28 cellular contexts compared by ENCODE assay signal in genomic region chr5:58341485-58341884, GRCh38.
"Had no signal": no experiment of that assay in that cellular context is flagged by ENCODE, and none has a peak within 500 bp of the region (broad histone marks: within the 10 kb centered on the region; RNA-seq: fewer than 3 reads in every experiment).

No MANE protein-coding gene starts in this region.

- H3K9me3 ChIP-seq: lower lobe of right lung, neutrophil, sigmoid colon, testis, thyroid gland, transverse colon, upper lobe of left lung, vagina had no signal

- H3K4me2 ChIP-seq: neural progenitor cell had no signal

- H3K27me3 Mint-ChIP-seq: progenitor cell of endocrine pancreas; stimulated activated naive B cell treated with anti-CD40 and anti-IgM and Interleukin-4, amounts not matched to agents 10 μg/mL and 1 μg/mL and 100 μg/mL, for 72 hours had no signal

- H3K9ac ChIP-seq: neural progenitor cell had no signal

- H3K4me3 ChIP-seq: left lung, lower lobe of right lung, neural progenitor cell, sigmoid colon, stomach, testis, thyroid gland, transverse colon, upper lobe of left lung, vagina had no signal

- H3K27ac ChIP-seq: left lung, lower lobe of right lung, neural progenitor cell, neutrophil, sigmoid colon, stomach, testis, thyroid gland, transverse colon, upper lobe of left lung, vagina had no signal

- H3K4me1 Mint-ChIP-seq: naive B cell; natural killer cell; nephron progenitor cell; neural progenitor cell; stimulated activated naive B cell treated with anti-CD40 and anti-IgM and Interleukin-4, amounts not matched to agents 10 μg/mL and 1 μg/mL and 100 μg/mL, for 72 hours had no signal

- H3K36me3 Mint-ChIP-seq: naive B cell; natural killer cell; neural progenitor cell; stimulated activated naive B cell treated with anti-CD40 and anti-IgM and Interleukin-4, amounts not matched to agents 10 μg/mL and 1 μg/mL and 100 μg/mL, for 72 hours had no signal

- H3K4me3 Mint-ChIP-seq: naive B cell; natural killer cell; nephron progenitor cell; neural progenitor cell; stimulated activated naive B cell treated with anti-CD40 and anti-IgM and Interleukin-4, amounts not matched to agents 10 μg/mL and 1 μg/mL and 100 μg/mL, for 72 hours had no signal

- H3K9me3 Mint-ChIP-seq: natural killer cell; nephron progenitor cell; neural progenitor cell; stimulated activated naive B cell treated with anti-CD40 and anti-IgM and Interleukin-4, amounts not matched to agents 10 μg/mL and 1 μg/mL and 100 μg/mL, for 72 hours had no signal

- H2AFZ ChIP-seq: neural progenitor cell had no signal

- ATAC-seq: left colon; left lung; lower lobe of right lung; natural killer cell; right cardiac atrium; stimulated activated naive B cell treated with anti-CD40 and anti-IgM and Interleukin-4, amounts not matched to agents 10 μg/mL and 1 μg/mL and 100 μg/mL, for 72 hours; stimulated activated naive CD8-positive, alpha-beta T cell treated with anti-CD3 and anti-CD28 coated beads, Interleukin-15, Interleukin-2, amounts not matched to agents 100 U/mL and 50 U/mL, for 24 hours had no signal

- DNase-seq: hippocampal formation; kidney; left colon; left lung; lower lobe of right lung; mammary epithelial cell; mesenchymal stem cell; naive B cell; natural killer cell; nephron progenitor cell; occipital lobe; right cardiac atrium; sigmoid colon; stimulated activated CD4-positive, alpha-beta T cell treated with anti-CD3 and anti-CD28 coated beads, Interleukin-12 subunit alpha, Interleukin-12 subunit beta, amount 100 ng/mL, for 4 hours; stimulated activated CD4-positive, alpha-beta T cell treated with anti-CD3 and anti-CD28 coated beads, Interleukin-15, amount 100 ng/mL, for 24 hours; stimulated activated CD4-positive, alpha-beta T cell treated with anti-CD3 and anti-CD28 coated beads, Interleukin-2, amount 100 ng/mL, for 24 hours; stimulated activated CD4-positive, alpha-beta T cell treated with anti-CD3 and anti-CD28 coated beads, Interleukin-4, amount 100 ng/mL, for 1 hour; stimulated activated naive B cell treated with anti-CD40 and anti-IgM and Interleukin-4, amounts not matched to agents 10 μg/mL and 1 μg/mL and 100 μg/mL, for 72 hours; stimulated activated naive CD8-positive, alpha-beta T cell treated with anti-CD3 and anti-CD28 coated beads, Interleukin-15, Interleukin-2, amounts not matched to agents 100 U/mL and 50 U/mL, for 24 hours; stomach; testis; thyroid gland; transverse colon; upper lobe of left lung had no signal

- H3K27me3 ChIP-seq: left lung, neural progenitor cell, neutrophil, sigmoid colon, stomach, testis, thyroid gland, transverse colon, upper lobe of left lung, vagina had no signal

- H3K4me1 ChIP-seq: left lung, lower lobe of right lung, neural progenitor cell, sigmoid colon, stomach, testis, thyroid gland, transverse colon, upper lobe of left lung, vagina had no signal

- H3K27ac Mint-ChIP-seq: naive B cell; natural killer cell; nephron progenitor cell; neural progenitor cell; progenitor cell of endocrine pancreas; stimulated activated naive B cell treated with anti-CD40 and anti-IgM and Interleukin-4, amounts not matched to agents 10 μg/mL and 1 μg/mL and 100 μg/mL, for 72 hours had no signal

- H3K36me3 ChIP-seq: left lung, lower lobe of right lung, neural progenitor cell, neutrophil, sigmoid colon, stomach, thyroid gland, transverse colon, upper lobe of left lung, vagina had no signal
